In the genomic region with DNA sequence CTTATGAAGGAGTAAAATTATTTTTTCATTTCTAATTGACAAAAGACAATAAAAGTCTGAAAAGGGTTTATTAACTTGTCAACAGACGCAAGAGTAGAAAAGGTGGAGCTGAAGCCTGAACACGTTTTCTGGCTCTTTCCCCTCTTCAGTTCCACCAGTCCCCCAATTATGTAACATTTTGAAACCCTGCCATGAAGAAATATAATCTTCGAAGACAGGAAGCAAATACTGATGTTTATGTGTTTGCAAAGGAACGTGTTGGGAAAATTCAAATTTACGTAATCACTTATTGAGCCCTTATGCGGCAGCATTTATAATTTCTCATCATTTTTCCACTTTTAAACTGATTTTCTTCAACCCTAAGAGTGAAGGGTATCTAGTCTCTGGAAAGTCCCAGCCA, we compare ENCODE assay signal across 8 cellular contexts. TPM values are rescaled to one million over a fixed set of nuclear protein-coding genes. Genes with fewer than 3 reads are reported as not detected.
DNase-seq lines count a peak whose midpoint lies in the region; ATAC-seq, FAIRE-seq and TF ChIP-seq lines count a peak whose summit lies in the region.

No MANE protein-coding gene starts in this region.

- H3K9me3 Mint-ChIP-seq in HFFc6 (no peaks in the 10 kb centered on the region), mesothelial cell of epicardium (no peaks in the 10 kb centered on the region)

- CTCF ChIA-PET in A673 (lab: Charles Lee): no interaction called here

- ATAC-seq in omental fat pad (ENCODE audit: low FRiP score): no peak
- ATAC-seq in GM19328 (IDR thresholded peaks at IDR 0.05; ENCODE audit: unreplicated experiment): no peak

- H3K27me3 Mint-ChIP-seq in HFFc6 (ENCODE audit: insufficient read depth) (no peaks in the 10 kb centered on the region; the same call in 1 of the 2 replicates), mesothelial cell of epicardium (ENCODE audit: low read depth) (no peaks in the 10 kb centered on the region)

- in situ Hi-C loops in brain microvascular endothelial cell (cut with HindIII; ENCODE audit: low pct_ligation_motif_present, low sequenced_read_pairs): no loop called here

- no peak for TF ChIP-seq CTCF in A673 (conservative IDR thresholded peaks at IDR 0.05; ENCODE audit: low read depth, low read length)
- TF ChIP-seq CTCF in HFFc6 (IDR thresholded peaks at IDR 0.05): no peak
- no peak for TF ChIP-seq CTCF in brain microvascular endothelial cell (IDR thresholded peaks at IDR 0.05; ENCODE audit: low read depth, low read length, missing control alignments)
- no peak for TF ChIP-seq CTCF in mesothelial cell of epicardium (IDR thresholded peaks at IDR 0.05; ENCODE audit: unreplicated experiment)
- no peak for TF ChIP-seq CTCF in omental fat pad (IDR thresholded peaks at IDR 0.05)

- no TSS peak for BruUV-seq in A673 (replicated peaks; lab: Mats Ljungman, UMichigan)

- H3K4me3 ChIP-seq in A673 (ENCODE audit: low read depth, low read length, poor library complexity, severe bottlenecking) (peak overlapping the region; percentile 96), brain microvascular endothelial cell (ENCODE audit: low read depth, low read length) (peak overlapping the region; percentile 95)

- no peaks in the 10 kb centered on the region for H3K9me3 ChIP-seq in A673 (ENCODE audit: low read depth, low read length, poor library complexity, severe bottlenecking)

- peaks cover 42% of the 10 kb centered on the region for H3K4me1 Mint-ChIP-seq in HFFc6 (ENCODE audit: low read depth)
- peaks cover 15% of the 10 kb centered on the region for H3K4me1 Mint-ChIP-seq in mesothelial cell of epicardium

- POLR2A ChIA-PET in A673 (lab: Charles Lee; ENCODE audit: low non-redundant PET): no interaction called here

- FAIRE-seq in RCC 7860 (lab: Jason Lieb, UNC): no peak

- peaks cover 9% of the 10 kb centered on the region for H3K36me3 ChIP-seq in A673 (ENCODE audit: insufficient read depth, low read length, poor library complexity, severe bottlenecking)
- peaks cover 6% of the 10 kb centered on the region for H3K36me3 ChIP-seq in brain microvascular endothelial cell (replicated peaks)

- no peak for DNase-seq in A673 (ENCODE audit: low spot score)
- DNase-seq in HFFc6: no peak
- no peak for DNase-seq in brain microvascular endothelial cell
- DNase-seq in mesothelial cell of epicardium (ENCODE audit: low spot score in 2 of 2, unreplicated experiment in 2 of 2): no peak
- no peak for DNase-seq in omental fat pad (ENCODE audit: low spot score)
- no peak for DNase-seq in nucleus accumbens (lab: John Stamatoyannopoulos, UW)
- no peak for DNase-seq in RCC 7860 (ENCODE audit: low spot score)

- peak overlapping the region; percentile 85 for H3K27ac ChIP-seq in A673 (ENCODE audit: low read depth, low read length, poor library complexity, severe bottlenecking)
- peak overlapping the region; percentile 92 for H3K27ac ChIP-seq in brain microvascular endothelial cell

- H3K27ac Mint-ChIP-seq in HFFc6 (peak overlapping the region; percentile 97), mesothelial cell of epicardium (peak overlapping the region; percentile 93)

- H3K27me3 ChIP-seq in A673 (replicated peaks; ENCODE audit: insufficient read depth, low read depth, low read length, poor library complexity) (no peaks in the 10 kb centered on the region), brain microvascular endothelial cell (replicated peaks) (no peaks in the 10 kb centered on the region)

- peaks cover 9% of the 10 kb centered on the region; the same call in 1 of the 2 replicates for H3K36me3 Mint-ChIP-seq in HFFc6 (ENCODE audit: low read depth)
- peaks cover 9% of the 10 kb centered on the region for H3K36me3 Mint-ChIP-seq in mesothelial cell of epicardium

- H3K4me3 Mint-ChIP-seq in HFFc6 (peak overlapping the region; percentile 99), mesothelial cell of epicardium (peak overlapping the region; percentile 90)

- no peaks in the 10 kb centered on the region for H3K4me1 ChIP-seq in A673 (ENCODE audit: insufficient read depth, low read length, poor library complexity, severe bottlenecking)

- intact Hi-C loops in A673 (cut with micrococcal nuclease; ENCODE audit: unreplicated experiment): no loop called here

RNA-seq across cellular contexts. Expression of gene AP3S2, which starts 0.8 kb away (rescaled TPM):
- 32.0 and 35.2 TPM in 2 replicates for total RNA-seq in A673 (2021)
- total RNA-seq in HFFc6 (2021; fragmentation: NEBNext Ultra II Directional; extraction: Animal tissue kit (Norgen Biotek cat#: 25700)): 10 to 100 TPM; 30.9 to 37.9 (median 33.4) TPM
- 25.3 to 28.3 TPM (median 26.5 TPM) in 3 replicates for total RNA-seq in mesothelial cell of epicardium
- total RNA-seq in omental fat pad: 10 to 100 TPM; 37.3 to 73.8 (median 56.2) TPM

RNA-seq across cellular contexts. Expression of gene ARPIN, which starts 19.7 kb away (rescaled TPM):
- total RNA-seq in A673 (2021) (5.6 and 5.9 TPM in 2 replicates), mesothelial cell of epicardium (26.4 to 29.2 TPM (median 26.4 TPM) in 3 replicates), omental fat pad (10 to 100 TPM; 12.3 to 19.9 (median 17.4) TPM)
- 10 to 100 TPM in 4 of 6 experiments, 1 to 10 TPM in 2; 5.8 to 11.8 (median 10.9) TPM for total RNA-seq in HFFc6 (2021; fragmentation: NEBNext Ultra II Directional; extraction: Animal tissue kit (Norgen Biotek cat#: 25700))
